ENCODE assay signal across 18 cellular contexts in genomic region chr5:140602165-140602564, GRCh38. TPM values are rescaled to one million over a fixed set of nuclear protein-coding genes. Genes with fewer than 3 reads are reported as not detected.
DNase-seq lines count a peak whose midpoint lies in the region; ATAC-seq and TF ChIP-seq lines count a peak whose summit lies in the region.
"Had no signal": no experiment of that assay in that cellular context is flagged by ENCODE, and none has a peak within 500 bp of the region (broad histone marks: within the 10 kb centered on the region; RNA-seq: fewer than 3 reads in every experiment).

No MANE protein-coding gene starts in this region.

- H3K9me3 ChIP-seq in spleen = no peaks in the 10 kb centered on the region
- H3K9me3 ChIP-seq: gastrocnemius medialis had no signal

- peaks cover 0 to 33% (median 0%) of the 10 kb centered on the region in 6 donors for H3K4me1 ChIP-seq in spleen
- H3K4me1 ChIP-seq: gastrocnemius medialis had no signal

- 67 to 76% (median 71%) methylated on average over 4 of the region's 4 CpGs for WGBS in spleen, 5 donors

- peak; percentile 20 for DNase-seq in SIG-M5 treated with dmso at 0.1 percent for 504 hours (lab: John Stamatoyannopoulos, UW; ENCODE audit: unreplicated experiment)
- no peak for DNase-seq in SIG-M5 (lab: John Stamatoyannopoulos, UW)
- no peak for DNase-seq in caudate nucleus (lab: John Stamatoyannopoulos, UW)
- DNase-seq in spleen = no peak
- DNase-seq in activated T-cell treated with anti-CD3 and anti-CD28 coated beads, Interleukin-2, amount 50 U/mL, for 48 hours = no peak
- DNase-seq: activated CD4-positive, alpha-beta T cell treated with anti-CD3 and anti-CD28 coated beads, Interleukin-2, amount 50 U/mL, for 1 hour; activated naive CD4-positive, alpha-beta T cell treated with Interleukin-2 at 50 U/mL for 16 hours; gastrocnemius medialis; Karpas-422; naive thymus-derived CD8-positive, alpha-beta T cell; NCI-H187; stimulated activated CD4-positive, alpha-beta T cell treated with anti-CD3 and anti-CD28 coated beads, Interleukin-12 subunit alpha, Interleukin-12 subunit beta, amount 100 ng/mL, for 4 hours; stimulated activated naive CD4-positive, alpha-beta T cell had no signal

- H3K27me3 ChIP-seq in spleen (replicated peaks in 1 of 7) = no peaks in the 10 kb centered on the region
- H3K27me3 ChIP-seq: gastrocnemius medialis had no signal

- no peaks in the 10 kb centered on the region for H3K36me3 ChIP-seq in spleen
- H3K36me3 ChIP-seq: gastrocnemius medialis had no signal

- intact Hi-C loops in spleen (cut with DNase I; ENCODE audit: low total_unique reads) = no loop called here

- peak overlapping the region in 1 of 8 donors; percentile 34 for H3K4me3 ChIP-seq in spleen
- H3K4me3 ChIP-seq: gastrocnemius medialis had no signal

- ATAC-seq in GM21576 (IDR thresholded peaks at IDR 0.05; ENCODE audit: unreplicated experiment) = no peak
- ATAC-seq: gastrocnemius medialis; naive thymus-derived CD8-positive, alpha-beta T cell had no signal

- peak overlapping the region; percentile 52 for H3K27ac ChIP-seq in caudate nucleus (ENCODE audit: low read depth, low read length)
- H3K27ac ChIP-seq in spleen = peak overlapping the region in 7 of 8 donors; percentile 61 to 92 (median 76)
- H3K27ac ChIP-seq: C4-2B, gastrocnemius medialis had no signal

- TF ChIP-seq POLR2A in spleen (IDR thresholded peaks at IDR 0.05) = no peak

- no peak for TF ChIP-seq CTCF in spleen (IDR thresholded peaks at IDR 0.05 in 8 of 11, conservative IDR thresholded peaks at IDR 0.05 in 3 of 11)

RNA-seq across cellular contexts. Expression of gene CD14, which starts 30.8 kb away (rescaled TPM):
- total RNA-seq in spleen = 100 to 1,000 TPM in 4 of 7 donors, 10 to 100 TPM in 3; 80.2 to 209 (median 101) TPM
- polyA plus RNA-seq in spleen = 10 to 100 TPM; 40.2 to 60.9 (median 48.9) TPM
- total RNA-seq: A172, H4, progenitor cell of endocrine pancreas had no signal

RNA-seq across cellular contexts. Expression of gene TMCO6, which starts 37.1 kb away (rescaled TPM):
- total RNA-seq in spleen = 10 to 100 TPM; 18.3 to 55.2 (median 24.5) TPM
- polyA plus RNA-seq in spleen = 10 to 100 TPM; 12.0 to 21.0 (median 18.2) TPM

RNA-seq across cellular contexts. Expression of gene SLC35A4, which starts 37.5 kb away (rescaled TPM):
- total RNA-seq in spleen = 10 to 100 TPM; 44.1 to 64.0 (median 58.7) TPM
- 10 to 100 TPM; 23.3 to 40.8 (median 27.7) TPM for polyA plus RNA-seq in spleen

RNA-seq across cellular contexts. Expression of gene APBB3, which starts 37.8 kb away (rescaled TPM):
- total RNA-seq in spleen = 10 to 100 TPM; 31.9 to 57.8 (median 42.2) TPM
- polyA plus RNA-seq in spleen = 10 to 100 TPM; 26.0 to 43.4 (median 41.0) TPM

RNA-seq across cellular contexts. Expression of gene SRA1, which starts 44.9 kb away (rescaled TPM):
- 10 to 100 TPM; 22.9 to 33.5 (median 25.4) TPM for total RNA-seq in spleen
- 10 to 100 TPM; 32.6 to 42.1 (median 36.6) TPM for polyA plus RNA-seq in spleen
